Comparison of ENCODE assay signal across 10 cellular contexts in the genomic region with DNA sequence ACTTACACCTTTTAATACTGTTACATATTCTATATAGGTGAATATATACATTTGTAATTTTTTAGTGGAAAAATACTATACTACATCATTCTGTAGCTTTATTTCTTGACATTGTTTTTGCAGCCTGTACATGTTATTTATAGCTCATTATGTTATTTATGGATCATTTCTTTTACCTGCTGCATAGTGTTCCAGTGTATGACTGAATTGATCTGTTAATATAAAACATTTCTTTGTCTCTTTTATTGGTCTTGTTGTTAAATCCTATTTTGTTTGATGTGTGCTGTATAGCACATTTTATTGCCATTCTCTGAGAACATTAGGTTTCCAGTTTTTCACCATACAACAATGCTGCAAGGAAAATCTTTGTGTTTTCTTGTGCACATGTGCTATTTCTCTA. TPM values are rescaled to one million over a fixed set of nuclear protein-coding genes. Genes with fewer than 3 reads are reported as not detected.
DNase-seq lines count a peak whose midpoint lies in the region; ATAC-seq and TF ChIP-seq lines count a peak whose summit lies in the region.
"Had no signal": no experiment of that assay in that cellular context is flagged by ENCODE, and none has a peak within 500 bp of the region (broad histone marks: within the 10 kb centered on the region; RNA-seq: fewer than 3 reads in every experiment).

No MANE protein-coding gene starts in this region.

- no peak for TF ChIP-seq EP300 in gastroesophageal sphincter (IDR thresholded peaks at IDR 0.05)

- H3K4me1 Mint-ChIP-seq in CD4-positive, alpha-beta T cell (ENCODE audit: low read depth): peaks cover 65% of the 10 kb centered on the region
- H3K4me1 Mint-ChIP-seq in activated T-helper 17 cell treated with anti-CD3 and anti-CD28 coated beads, Interleukin-2, amount 50 U/mL, for 72 hours: peaks cover 31% of the 10 kb centered on the region
- H3K4me1 Mint-ChIP-seq in natural killer cell treated with Interleukin-12 subunit alpha and Interleukin-12 subunit beta and Interleukin-15 and Interleukin-18, amount 100 ng/mL, for 72 hours (ENCODE audit: low read depth in 2 of 2): peaks cover 36 to 43% of the 10 kb centered on the region in 2 donors

- TF ChIP-seq POLR2A in HCT116 (IDR thresholded peaks at IDR 0.05; ENCODE audit: borderline replicate concordance, extremely low read depth, insufficient read depth, insufficient read length) (no peak), gastroesophageal sphincter (IDR thresholded peaks at IDR 0.05) (no peak)

- no TSS peak for BruUV-seq in HCT116 (replicated peaks; lab: Mats Ljungman, UMichigan)

- H3K9ac ChIP-seq in HCT116 (ENCODE audit: low read length): peak overlapping the region; percentile 71

- no peaks in the 10 kb centered on the region for H3K27me3 ChIP-seq in CD4-positive, alpha-beta T cell (ENCODE audit: control insufficient read depth, insufficient read depth, low read length)
- no peaks in the 10 kb centered on the region for H3K27me3 ChIP-seq in HCT116 (ENCODE audit: insufficient read depth, low read length)
- H3K27me3 ChIP-seq in gastroesophageal sphincter: no peaks in the 10 kb centered on the region
- H3K27me3 ChIP-seq: pancreas, transverse colon had no signal

- H2AFZ ChIP-seq in HCT116 (ENCODE audit: low read depth, low read length, poor library complexity, severe bottlenecking): peak overlapping the region; percentile 80

- TF ChIP-seq RAD21 in HCT116 (IDR thresholded peaks at IDR 0.05; ENCODE audit: low read depth): no peak

- H3K27ac ChIP-seq in CD4-positive, alpha-beta T cell (ENCODE audit: low read depth, low read length): no peak overlapping the region
- peak overlapping the region; percentile 92; the same call in 1 of the 2 replicates for H3K27ac ChIP-seq in HCT116 (ENCODE audit: low read depth, low read length)
- peak overlapping the region in 2 of 4 donors; percentile 93 to 97 for H3K27ac ChIP-seq in gastroesophageal sphincter

- peaks cover 17% of the 10 kb centered on the region for H3K36me3 Mint-ChIP-seq in CD4-positive, alpha-beta T cell (ENCODE audit: low read depth)
- H3K36me3 Mint-ChIP-seq in activated T-helper 17 cell treated with anti-CD3 and anti-CD28 coated beads, Interleukin-2, amount 50 U/mL, for 72 hours (ENCODE audit: low read depth): peaks cover 56% of the 10 kb centered on the region
- H3K36me3 Mint-ChIP-seq in natural killer cell treated with Interleukin-12 subunit alpha and Interleukin-12 subunit beta and Interleukin-15 and Interleukin-18, amount 100 ng/mL, for 72 hours: no peaks in the 10 kb centered on the region

- RAD21 ChIA-PET in HCT116 (lab: Charles Lee; ENCODE audit: low non-redundant PET in 1 of 2, low total read pairs in 2 of 2, uncharacterized antibody in 2 of 2, unreplicated experiment in 2 of 2): no interaction called here

- no peak for TF ChIP-seq CTCF in CD4-positive, alpha-beta T cell (IDR thresholded peaks at IDR 0.05)
- TF ChIP-seq CTCF in HCT116 (IDR thresholded peaks at IDR 0.05 in 2 of 3, conservative IDR thresholded peaks at IDR 0.05 in 1 of 3; ENCODE audit: borderline replicate concordance in 1 of 3, insufficient read depth in 1 of 3, low read depth in 2 of 3, low read length in 2 of 3): no peak
- no peak for TF ChIP-seq CTCF in gastroesophageal sphincter (IDR thresholded peaks at IDR 0.05)

- H3K9me2 ChIP-seq in HCT116 (ENCODE audit: insufficient read depth): no peaks in the 10 kb centered on the region

- CTCF ChIA-PET in CD4-positive, alpha-beta T cell (lab: Charles Lee): interaction anchor here (1.2 kb wide), 1 partner anchor 13 kb away, joined by 4 read pairs; no protein-coding TSS in a partner anchor
- CTCF ChIA-PET in HCT116 (lab: Charles Lee): no interaction called here

- no peaks in the 10 kb centered on the region for H3K9me3 ChIP-seq in CD4-positive, alpha-beta T cell (ENCODE audit: control insufficient read depth, low read length)
- no peaks in the 10 kb centered on the region for H3K9me3 ChIP-seq in HCT116 (ENCODE audit: control insufficient read depth in 1 of 2, insufficient read depth in 1 of 2, low read depth in 1 of 2, low read length in 2 of 2)
- H3K9me3 ChIP-seq in gastroesophageal sphincter: no peaks in the 10 kb centered on the region
- H3K9me3 ChIP-seq: pancreas, transverse colon had no signal

- H3K4me3 ChIP-seq in HCT116 (replicated peaks in 1 of 2; ENCODE audit: low read depth in 1 of 2, low read length in 2 of 2) (peak overlapping the region; percentile 72 to 76), gastroesophageal sphincter (no peak overlapping the region)

- H3K36me3 ChIP-seq in HCT116 (ENCODE audit: control insufficient read depth in 1 of 2, insufficient read depth in 2 of 2, low read length in 2 of 2) (no peaks in the 10 kb centered on the region), gastroesophageal sphincter (no peaks in the 10 kb centered on the region)
- H3K36me3 ChIP-seq: pancreas, transverse colon had no signal

- no peaks in the 10 kb centered on the region for H3K9me3 Mint-ChIP-seq in CD4-positive, alpha-beta T cell
- H3K9me3 Mint-ChIP-seq in activated T-helper 17 cell treated with anti-CD3 and anti-CD28 coated beads, Interleukin-2, amount 50 U/mL, for 72 hours: no peaks in the 10 kb centered on the region
- no peaks in the 10 kb centered on the region for H3K9me3 Mint-ChIP-seq in natural killer cell treated with Interleukin-12 subunit alpha and Interleukin-12 subunit beta and Interleukin-15 and Interleukin-18, amount 100 ng/mL, for 72 hours

- no peak for ATAC-seq in CD4-positive, alpha-beta T cell (ENCODE audit: poor library complexity)
- no peak for ATAC-seq in HCT116
- no peak for ATAC-seq in activated T-helper 17 cell treated with anti-CD3 and anti-CD28 coated beads, Interleukin-2, amount 50 U/mL, for 72 hours (replicated peaks)
- ATAC-seq in natural killer cell treated with Interleukin-12 subunit alpha and Interleukin-12 subunit beta and Interleukin-15 and Interleukin-18, amount 100 ng/mL, for 72 hours: no peak
- no peak for ATAC-seq in gastroesophageal sphincter
- ATAC-seq: pancreas had no signal

- peaks cover 16 to 21% of the 10 kb centered on the region in 2 experiments for H3K4me1 ChIP-seq in HCT116 (ENCODE audit: control insufficient read depth in 1 of 2, insufficient read depth in 2 of 2, low read length in 2 of 2)
- peaks cover 0 to 58% (median 3%) of the 10 kb centered on the region in 3 donors for H3K4me1 ChIP-seq in gastroesophageal sphincter

- intact Hi-C loops in CD4-positive, alpha-beta T cell (cut with DNase I, micrococcal nuclease): loop anchor here (5.0 to 10.0 kb wide), 5 partner anchors 248 to 1404 kb away; a partner anchor contains a TSS
- intact Hi-C loops in HCT116 (cut with micrococcal nuclease): loop anchor here (10.0 kb wide), 1 partner anchor 158 kb away; no protein-coding TSS in a partner anchor

- H3K4me3 Mint-ChIP-seq in CD4-positive, alpha-beta T cell: peak overlapping the region; percentile 86
- H3K4me3 Mint-ChIP-seq in activated T-helper 17 cell treated with anti-CD3 and anti-CD28 coated beads, Interleukin-2, amount 50 U/mL, for 72 hours: peak overlapping the region; percentile 87
- H3K4me3 Mint-ChIP-seq in natural killer cell treated with Interleukin-12 subunit alpha and Interleukin-12 subunit beta and Interleukin-15 and Interleukin-18, amount 100 ng/mL, for 72 hours: peak overlapping the region; percentile 93

- no peaks in the 10 kb centered on the region for H4K20me1 ChIP-seq in HCT116 (ENCODE audit: insufficient read depth)

- peaks cover 20% of the 10 kb centered on the region for H3K79me2 ChIP-seq in HCT116 (ENCODE audit: insufficient read depth, low read length)

- POLR2A ChIA-PET in CD4-positive, alpha-beta T cell (lab: Charles Lee): interaction anchor here (3.1 to 6.8 kb wide), 5 partner anchors 8 to 346 kb away, joined by 19 to 169 read pairs (median 27); a partner anchor contains a TSS
- POLR2A ChIA-PET in HCT116 (lab: Charles Lee): no interaction called here

- DNase-seq in CD4-positive, alpha-beta T cell: no peak
- no peak for DNase-seq in HCT116 (ENCODE audit: low read depth, low spot score)
- no peak for DNase-seq in natural killer cell treated with Interleukin-12 subunit alpha and Interleukin-12 subunit beta and Interleukin-15 and Interleukin-18, amount 100 ng/mL, for 72 hours (ENCODE audit: low spot score)
- DNase-seq in NOMO-1 (lab: John Stamatoyannopoulos, UW; ENCODE audit: unreplicated experiment in 2 of 2): no peak
- no peak for DNase-seq in ureter (ENCODE audit: low spot score)
- DNase-seq: DMS 273 treated with DMSO at 0.1 percent for 48 hours, pancreas, transverse colon had no signal

- H3K27me3 Mint-ChIP-seq in CD4-positive, alpha-beta T cell: no peaks in the 10 kb centered on the region
- no peaks in the 10 kb centered on the region for H3K27me3 Mint-ChIP-seq in activated T-helper 17 cell treated with anti-CD3 and anti-CD28 coated beads, Interleukin-2, amount 50 U/mL, for 72 hours
- H3K27me3 Mint-ChIP-seq in natural killer cell treated with Interleukin-12 subunit alpha and Interleukin-12 subunit beta and Interleukin-15 and Interleukin-18, amount 100 ng/mL, for 72 hours: no peaks in the 10 kb centered on the region

- H3K4me2 ChIP-seq in HCT116 (ENCODE audit: low read length): peak overlapping the region; percentile 86

- H3K27ac Mint-ChIP-seq in CD4-positive, alpha-beta T cell: peak overlapping the region; percentile 96
- peak overlapping the region; percentile 97 for H3K27ac Mint-ChIP-seq in activated T-helper 17 cell treated with anti-CD3 and anti-CD28 coated beads, Interleukin-2, amount 50 U/mL, for 72 hours
- H3K27ac Mint-ChIP-seq in natural killer cell treated with Interleukin-12 subunit alpha and Interleukin-12 subunit beta and Interleukin-15 and Interleukin-18, amount 100 ng/mL, for 72 hours: peak overlapping the region; percentile 91 to 96

RNA-seq across cellular contexts. Expression of a gene that starts 2.4 kb away (rescaled TPM):
- total RNA-seq in CD4-positive, alpha-beta T cell: 10 to 100 TPM; 10.8 to 11.5 TPM
- 5.2 TPM for total RNA-seq in HCT116 (2021; ENCODE audit: unreplicated experiment)
- 1.6 and 1.8 TPM in 2 replicates for polyA plus RNA-seq in HCT116 (2012)
- total RNA-seq in activated T-helper 17 cell treated with anti-CD3 and anti-CD28 coated beads, Interleukin-2, amount 50 U/mL, for 72 hours: 10 to 100 TPM; 14.1 to 16.3 TPM
- 10 to 100 TPM in 1 of 2 donors, 1 to 10 TPM in 1; 9.8 to 14.0 TPM for total RNA-seq in natural killer cell treated with Interleukin-12 subunit alpha and Interleukin-12 subunit beta and Interleukin-15 and Interleukin-18, amount 100 ng/mL, for 72 hours
- 16.6 TPM for total RNA-seq in ureter
- 10 to 100 TPM in 3 of 4 donors, 1 to 10 TPM in 1; 10.0 to 13.4 (median 10.6) TPM for total RNA-seq in gastroesophageal sphincter

RNA-seq across cellular contexts. Expression of a gene that starts 2.6 kb away (rescaled TPM):
- total RNA-seq in CD4-positive, alpha-beta T cell: 1 to 10 TPM; 1.9 to 2.5 TPM
- total RNA-seq in HCT116 (2021; ENCODE audit: unreplicated experiment) (6.1 TPM), ureter (73.9 TPM), gastroesophageal sphincter (100 to 1,000 TPM in 3 of 4 donors, 10 to 100 TPM in 1; 84.2 to 131 (median 114) TPM)
- 2.2 and 2.4 TPM in 2 replicates for polyA plus RNA-seq in HCT116 (2012)
- total RNA-seq in activated T-helper 17 cell treated with anti-CD3 and anti-CD28 coated beads, Interleukin-2, amount 50 U/mL, for 72 hours: 10 to 100 TPM in 1 of 2 donors, 1 to 10 TPM in 1; 5.1 to 13.8 TPM
- total RNA-seq in natural killer cell treated with Interleukin-12 subunit alpha and Interleukin-12 subunit beta and Interleukin-15 and Interleukin-18, amount 100 ng/mL, for 72 hours: 1 to 10 TPM; 6.4 to 8.1 TPM

RNA-seq across cellular contexts. Expression of a gene that starts 49.3 kb away (rescaled TPM):
- total RNA-seq in CD4-positive, alpha-beta T cell: 100 to 1,000 TPM; 105 TPM
- total RNA-seq in HCT116 (2021; ENCODE audit: unreplicated experiment): 12.1 TPM
- polyA plus RNA-seq in HCT116 (2012): 8.8 and 11.0 TPM in 2 replicates
- 10 to 100 TPM; 64.5 to 94.8 TPM for total RNA-seq in activated T-helper 17 cell treated with anti-CD3 and anti-CD28 coated beads, Interleukin-2, amount 50 U/mL, for 72 hours
- 10 to 100 TPM; 58.2 to 78.2 TPM for total RNA-seq in natural killer cell treated with Interleukin-12 subunit alpha and Interleukin-12 subunit beta and Interleukin-15 and Interleukin-18, amount 100 ng/mL, for 72 hours
- 67.8 TPM for total RNA-seq in ureter
- total RNA-seq in gastroesophageal sphincter: 10 to 100 TPM; 33.1 to 42.7 (median 38.7) TPM

Comparison
In these comparisons a context has a peak if more than half of its experiments do, and no peak if none do; other contexts are left out.
1. H3K4me3 ChIP-seq: peak in HCT116 (2 of 2); none in gastroesophageal sphincter (0 of 2).
2. Peak in every context shown above with its lines, with median percentiles within 50 percentile points of each other: H3K27ac Mint-ChIP-seq and H3K4me3 Mint-ChIP-seq.